Comparison of ENCODE assay signal across 8 cellular contexts in genomic region chr22:37242395-37242918, GRCh38. TPM values are rescaled to one million over a fixed set of nuclear protein-coding genes. Genes with fewer than 3 reads are reported as not detected.
DNase-seq lines count a peak whose midpoint lies in the region; ATAC-seq lines count a peak whose summit lies in the region.

No MANE protein-coding gene starts in this region.

- peak overlapping the region; percentile 94 for H3K27ac Mint-ChIP-seq in activated T-helper 2 cell treated with anti-CD3 and anti-CD28 coated beads, Interferon-gamma antibody, Interleukin-2, Interleukin-4, amounts not matched to agents 10 μg/mL and 5 μg/mL and 100 μg/mL, durations not matched to agents 14 hours and 24 hours and 36 hours

- intact Hi-C loops in activated T-helper 2 cell treated with anti-CD3 and anti-CD28 coated beads, Interferon-gamma antibody, Interleukin-2, Interleukin-4, amounts not matched to agents 10 μg/mL and 5 μg/mL and 100 μg/mL, durations not matched to agents 14 hours and 24 hours and 36 hours (cut with micrococcal nuclease): loop anchor here (1.0 to 2.0 kb wide), 3 partner anchors 12 to 43 kb away; no protein-coding TSS in a partner anchor

- peak overlapping the region; percentile 96 for H3K4me3 Mint-ChIP-seq in activated T-helper 2 cell treated with anti-CD3 and anti-CD28 coated beads, Interferon-gamma antibody, Interleukin-2, Interleukin-4, amounts not matched to agents 10 μg/mL and 5 μg/mL and 100 μg/mL, durations not matched to agents 14 hours and 24 hours and 36 hours (ENCODE audit: low read depth)

- peaks cover 59% of the 10 kb centered on the region for H3K36me3 Mint-ChIP-seq in activated T-helper 2 cell treated with anti-CD3 and anti-CD28 coated beads, Interferon-gamma antibody, Interleukin-2, Interleukin-4, amounts not matched to agents 10 μg/mL and 5 μg/mL and 100 μg/mL, durations not matched to agents 14 hours and 24 hours and 36 hours (ENCODE audit: low read depth)

- DNase-seq in RPMI8226 (peak; percentile 78), inferior parietal cortex (ENCODE audit: extremely low spot score) (peak; percentile 9), DMS79 (lab: John Stamatoyannopoulos, UW) (no peak), HCEC 1CT (no peak)
- peak; percentile 92 for DNase-seq in activated T-helper 2 cell treated with anti-CD3 and anti-CD28 coated beads, Interferon-gamma antibody, Interleukin-2, Interleukin-4, amounts not matched to agents 10 μg/mL and 5 μg/mL and 100 μg/mL, durations not matched to agents 14 hours and 24 hours and 36 hours (ENCODE audit: low spot score)
- DNase-seq in stimulated activated CD8-positive, alpha-beta memory T cell treated with anti-CD3 and anti-CD28 coated beads, Interleukin-12 subunit alpha, Interleukin-12 subunit beta, amount 100 ng/mL, for 4 hours (ENCODE audit: low read depth): peak; percentile 83

- no peaks in the 10 kb centered on the region for H3K27me3 Mint-ChIP-seq in activated T-helper 2 cell treated with anti-CD3 and anti-CD28 coated beads, Interferon-gamma antibody, Interleukin-2, Interleukin-4, amounts not matched to agents 10 μg/mL and 5 μg/mL and 100 μg/mL, durations not matched to agents 14 hours and 24 hours and 36 hours (ENCODE audit: low read depth)

- peak; percentile 48 for ATAC-seq in GM18861 (IDR thresholded peaks at IDR 0.05; ENCODE audit: unreplicated experiment)
- peak; percentile 49 for ATAC-seq in HG03064 (IDR thresholded peaks at IDR 0.05; ENCODE audit: low read depth, unreplicated experiment)

- H3K4me1 Mint-ChIP-seq in activated T-helper 2 cell treated with anti-CD3 and anti-CD28 coated beads, Interferon-gamma antibody, Interleukin-2, Interleukin-4, amounts not matched to agents 10 μg/mL and 5 μg/mL and 100 μg/mL, durations not matched to agents 14 hours and 24 hours and 36 hours (ENCODE audit: low read depth): peaks cover 51% of the 10 kb centered on the region

- H3K9me3 Mint-ChIP-seq in activated T-helper 2 cell treated with anti-CD3 and anti-CD28 coated beads, Interferon-gamma antibody, Interleukin-2, Interleukin-4, amounts not matched to agents 10 μg/mL and 5 μg/mL and 100 μg/mL, durations not matched to agents 14 hours and 24 hours and 36 hours: no peaks in the 10 kb centered on the region

RNA-seq across cellular contexts. Expression of gene RAC2, which starts 1.6 kb away (rescaled TPM):
- 499 and 506 TPM in 2 replicates for total RNA-seq in activated T-helper 2 cell treated with anti-CD3 and anti-CD28 coated beads, Interferon-gamma antibody, Interleukin-2, Interleukin-4, amounts not matched to agents 10 μg/mL and 5 μg/mL and 100 μg/mL, durations not matched to agents 14 hours and 24 hours and 36 hours

RNA-seq across cellular contexts. Expression of gene SSTR3, which starts 30.2 kb away (rescaled TPM):
- total RNA-seq in activated T-helper 2 cell treated with anti-CD3 and anti-CD28 coated beads, Interferon-gamma antibody, Interleukin-2, Interleukin-4, amounts not matched to agents 10 μg/mL and 5 μg/mL and 100 μg/mL, durations not matched to agents 14 hours and 24 hours and 36 hours: 0.64 and 0.75 TPM in 2 replicates

RNA-seq across cellular contexts. Expression of gene CYTH4, which starts 39.9 kb away (rescaled TPM):
- total RNA-seq in activated T-helper 2 cell treated with anti-CD3 and anti-CD28 coated beads, Interferon-gamma antibody, Interleukin-2, Interleukin-4, amounts not matched to agents 10 μg/mL and 5 μg/mL and 100 μg/mL, durations not matched to agents 14 hours and 24 hours and 36 hours: 45.9 and 49.8 TPM in 2 replicates

RNA-seq across cellular contexts. Expression of gene C1QTNF6, which starts 54.4 kb away (rescaled TPM):
- 7.5 and 7.7 TPM in 2 replicates for total RNA-seq in activated T-helper 2 cell treated with anti-CD3 and anti-CD28 coated beads, Interferon-gamma antibody, Interleukin-2, Interleukin-4, amounts not matched to agents 10 μg/mL and 5 μg/mL and 100 μg/mL, durations not matched to agents 14 hours and 24 hours and 36 hours

Comparison
In these comparisons a context has a peak if more than half of its experiments do, and no peak if none do; other contexts are left out.
1. DNase-seq: peak in RPMI8226 (single experiment), activated T-helper 2 cell treated with anti-CD3 and anti-CD28 coated beads, Interferon-gamma antibody, Interleukin-2, Interleukin-4, amounts not matched to agents 10 μg/mL and 5 μg/mL and 100 μg/mL, durations not matched to agents 14 hours and 24 hours and 36 hours (single experiment), inferior parietal cortex (single experiment) and stimulated activated CD8-positive, alpha-beta memory T cell treated with anti-CD3 and anti-CD28 coated beads, Interleukin-12 subunit alpha, Interleukin-12 subunit beta, amount 100 ng/mL, for 4 hours (single experiment); none in DMS79 (single experiment) and HCEC 1CT (single experiment).